In the genomic region with DNA sequence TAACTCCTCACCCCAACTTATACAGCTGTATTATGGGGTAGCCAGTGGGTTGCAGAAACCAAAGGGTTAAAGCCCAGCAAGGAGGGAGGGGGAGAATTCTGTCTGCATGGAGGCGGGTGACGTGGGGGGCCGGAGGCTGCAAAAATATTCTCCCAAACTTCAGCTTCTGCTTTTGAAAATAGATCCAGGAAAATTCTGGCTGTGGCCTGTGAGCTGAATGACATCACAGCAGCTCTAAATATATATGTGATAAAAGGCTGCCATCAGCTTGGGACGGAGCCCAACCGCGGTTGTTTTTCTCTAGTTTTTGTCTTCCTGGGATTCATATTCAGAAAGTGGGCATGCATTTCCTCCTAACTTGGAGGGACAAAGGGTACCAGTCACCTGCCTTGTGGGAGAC, we compare ENCODE assay signal across 18 cellular contexts.
"Had no signal": no experiment of that assay in that cellular context is flagged by ENCODE, and none has a peak within 500 bp of the region (broad histone marks: within the 10 kb centered on the region; RNA-seq: fewer than 3 reads in every experiment).

No MANE protein-coding gene starts in this region.

- H3K4me3 Mint-ChIP-seq: activated CD4-positive, alpha-beta memory T cell treated with anti-CD3 and anti-CD28 coated beads, Interleukin-2, amount 10 ng/mL, durations not matched to agents 7 days and 5 days; activated naive CD8-positive, alpha-beta T cell treated with anti-CD3 and anti-CD28 coated beads, Interleukin-2, amount 10 ng/mL, durations not matched to agents 7 days and 5 days; naive thymus-derived CD4-positive, alpha-beta T cell; WTC11 had no signal

- H3K27ac Mint-ChIP-seq: activated CD4-positive, alpha-beta memory T cell treated with anti-CD3 and anti-CD28 coated beads, Interleukin-2, amount 10 ng/mL, durations not matched to agents 7 days and 5 days; activated naive CD8-positive, alpha-beta T cell treated with anti-CD3 and anti-CD28 coated beads, Interleukin-2, amount 10 ng/mL, durations not matched to agents 7 days and 5 days; WTC11 had no signal

- H3K27ac ChIP-seq: esophagus squamous epithelium, prostate gland, right lobe of liver, stomach, thyroid gland had no signal

- H3K4me1 ChIP-seq: esophagus squamous epithelium, prostate gland, right lobe of liver had no signal

- H3K9me3 Mint-ChIP-seq: activated CD4-positive, alpha-beta memory T cell treated with anti-CD3 and anti-CD28 coated beads, Interleukin-2, amount 10 ng/mL, durations not matched to agents 7 days and 5 days; activated naive CD8-positive, alpha-beta T cell treated with anti-CD3 and anti-CD28 coated beads, Interleukin-2, amount 10 ng/mL, durations not matched to agents 7 days and 5 days; naive thymus-derived CD4-positive, alpha-beta T cell; WTC11 had no signal

- H3K9me3 ChIP-seq: ascending aorta, esophagus squamous epithelium, mucosa of descending colon, prostate gland, right lobe of liver, stomach, thyroid gland had no signal

- DNase-seq: activated CD4-positive, alpha-beta memory T cell treated with anti-CD3 and anti-CD28 coated beads, Interleukin-2, amount 10 ng/mL, durations not matched to agents 7 days and 5 days; activated CD4-positive, alpha-beta T cell treated with anti-CD3 and anti-CD28 coated beads for 4 hours; activated CD8-positive, alpha-beta memory T cell treated with anti-CD3 and anti-CD28 coated beads, Interleukin-2, amount 50 U/mL, for 4 hours; activated naive CD8-positive, alpha-beta T cell treated with anti-CD3 and anti-CD28 coated beads, Interleukin-2, amount 10 ng/mL, durations not matched to agents 7 days and 5 days; effector CD4-positive, alpha-beta T cell; esophagus squamous epithelium; foreskin fibroblast; glutamatergic neuron; mucosa of descending colon; naive thymus-derived CD4-positive, alpha-beta T cell; right lobe of liver; stomach; T-helper 2 cell; thyroid gland had no signal

- H3K27me3 ChIP-seq: ascending aorta, esophagus squamous epithelium, right lobe of liver, stomach, thyroid gland had no signal

- H3K27me3 Mint-ChIP-seq: activated CD4-positive, alpha-beta memory T cell treated with anti-CD3 and anti-CD28 coated beads, Interleukin-2, amount 10 ng/mL, durations not matched to agents 7 days and 5 days; activated naive CD8-positive, alpha-beta T cell treated with anti-CD3 and anti-CD28 coated beads, Interleukin-2, amount 10 ng/mL, durations not matched to agents 7 days and 5 days; naive thymus-derived CD4-positive, alpha-beta T cell had no signal

- ATAC-seq: mucosa of descending colon; naive thymus-derived CD4-positive, alpha-beta T cell; right lobe of liver; WTC11 had no signal

- H3K4me3 ChIP-seq: ascending aorta, esophagus squamous epithelium, lung, mucosa of descending colon, prostate gland, right lobe of liver, stomach, thyroid gland had no signal
